Comparison of ENCODE assay signal across 8 cellular contexts in genomic region chr22:25462474-25463346, GRCh38.
DNase-seq lines count a peak whose midpoint lies in the region; ATAC-seq and TF ChIP-seq lines count a peak whose summit lies in the region.
"Not testable (repeated sequence)": the region's sequence is repeated elsewhere in the genome, so short reads cannot be mapped to it uniquely, and the experiment has no call there.

No MANE protein-coding gene starts in this region.

- not testable (repeated sequence) for H3K27me3 Mint-ChIP-seq in naive B cell

- peak overlapping the region in 4 of 6 donors; percentile 40 to 98 (median 67) for H3K27ac Mint-ChIP-seq in naive B cell

- not testable (repeated sequence) for H3K4me1 Mint-ChIP-seq in naive B cell

- peak overlapping the region in 1 of 8 donors; percentile 82 for H3K4me3 Mint-ChIP-seq in naive B cell

- TF ChIP-seq CTCF in fibroblast of mammary gland (conservative IDR thresholded peaks at IDR 0.05; ENCODE audit: control insufficient read depth, insufficient read depth, low read depth, low read length): peak; percentile 98

- ATAC-seq in naive B cell (ENCODE audit: low read depth in 2 of 2): peak; percentile 83 to 92

- H3K4me3 ChIP-seq in fibroblast of mammary gland (ENCODE audit: control insufficient read depth, low read depth, low read length): not testable (repeated sequence)

- DNase-seq in Caki2 (ENCODE audit: low read depth): peak; percentile 76
- peak; percentile 51 for DNase-seq in H4 (ENCODE audit: low spot score)
- DNase-seq in NCI-H1105 treated with DMSO at 0.1 percent for 48 hours (lab: John Stamatoyannopoulos, UW): peak; percentile 24
- peak; percentile 18 for DNase-seq in SKM-1 (lab: John Stamatoyannopoulos, UW; ENCODE audit: unreplicated experiment)
- DNase-seq in activated T-helper 9 cell treated with anti-CD3 and anti-CD28 coated beads, Interleukin-2, amount 50 U/mL, for 16 hours (ENCODE audit: low read depth): peak; percentile 47
- peak; percentile 68 for DNase-seq in fibroblast of mammary gland (ENCODE audit: low read depth)
- DNase-seq in naive B cell: peak; percentile 67
- DNase-seq in stimulated activated CD8-positive, alpha-beta memory T cell treated with anti-CD3 and anti-CD28 coated beads, Interleukin-2, amount 100 ng/mL, for 48 hours (ENCODE audit: low read depth in 2 of 2): peak; percentile 63 to 67

- in situ Hi-C loops in Caki2 (cut with HindIII; ENCODE audit: low pct_unique_long_range_greater_than_20kb, low sequenced_read_pairs): not testable (repeated sequence)

- peaks cover 18 to 19% of the 10 kb centered on the region in 2 donors for H3K36me3 Mint-ChIP-seq in naive B cell

- not testable (repeated sequence) for H3K9me3 Mint-ChIP-seq in naive B cell

Comparison
In these comparisons a context has a peak if more than half of its experiments do, and no peak if none do; other contexts are left out.
1. DNase-seq: peak in every context shown above with its lines; median percentile 76 in Caki2; 68 in fibroblast of mammary gland; 67 in naive B cell; 65 in stimulated activated CD8-positive, alpha-beta memory T cell treated with anti-CD3 and anti-CD28 coated beads, Interleukin-2, amount 100 ng/mL, for 48 hours; 51 in H4; 47 in activated T-helper 9 cell treated with anti-CD3 and anti-CD28 coated beads, Interleukin-2, amount 50 U/mL, for 16 hours; 24 in NCI-H1105 treated with DMSO at 0.1 percent for 48 hours; 18 in SKM-1.